8 cellular contexts compared by ENCODE assay signal in the genomic region with DNA sequence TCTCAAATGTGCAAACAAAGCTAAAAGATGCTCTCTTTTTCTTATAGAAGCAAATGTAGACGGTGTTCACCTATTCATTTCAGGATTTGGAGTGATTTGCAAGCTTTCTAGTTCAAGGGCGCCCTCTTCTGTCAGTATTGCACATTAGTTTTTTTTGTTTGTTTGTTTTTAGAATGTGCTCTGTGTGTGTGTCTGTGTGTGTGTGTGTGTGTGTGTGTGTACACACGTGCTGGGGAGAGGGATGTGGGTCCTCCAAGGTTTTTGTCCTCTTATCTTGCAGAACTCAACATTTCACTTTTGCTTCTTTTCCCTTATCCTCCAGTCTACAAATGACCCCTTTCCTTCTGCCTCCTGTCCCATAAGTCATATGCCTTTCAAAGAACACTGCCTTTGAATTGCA. TPM values are rescaled to one million over a fixed set of nuclear protein-coding genes. Genes with fewer than 3 reads are reported as not detected.
DNase-seq lines count a peak whose midpoint lies in the region; ATAC-seq and TF ChIP-seq lines count a peak whose summit lies in the region.

No MANE protein-coding gene starts in this region.

- POLR2A ChIA-PET in T-cell (lab: Charles Lee): interaction anchor here (0.9 to 1.2 kb wide), 2 partner anchors 53 to 107 kb away, joined by 3 read pairs; no protein-coding TSS in a partner anchor

- H3K9me3 Mint-ChIP-seq in T-cell: no peaks in the 10 kb centered on the region

- peak; percentile 66 for DNase-seq in GM12864 (ENCODE audit: low read depth)
- peak; percentile 43 to 51 for DNase-seq in NCI-H1930 (lab: John Stamatoyannopoulos, UW)
- DNase-seq in T-cell: peak in 28 of 34 experiments; percentile 13 to 62 (median 38)
- DNase-seq in cardiac fibroblast (ENCODE audit: low read depth in 2 of 2): peak; percentile 92 to 93
- peak; percentile 21 for DNase-seq in kidney epithelial cell (ENCODE audit: low read depth)
- DNase-seq in stimulated activated CD8-positive, alpha-beta memory T cell treated with anti-CD3 and anti-CD28 coated beads, Interleukin-12 subunit alpha, Interleukin-12 subunit beta, amount 100 ng/mL, for 1 hour (ENCODE audit: low read depth): peak; percentile 25

- no peaks in the 10 kb centered on the region for H3K36me3 ChIP-seq in kidney epithelial cell (ENCODE audit: control insufficient read depth, insufficient read depth, low read length)

- H3K4me3 Mint-ChIP-seq in T-cell: no peak overlapping the region

- ATAC-seq in T-cell (replicated peaks in 1 of 4) (peak; percentile 62 to 73 (median 68)), GM21529 (IDR thresholded peaks at IDR 0.05; ENCODE audit: unreplicated experiment) (no peak)

- peaks cover 8 to 29% (median 8%) of the 10 kb centered on the region in 3 donors for H3K4me1 Mint-ChIP-seq in T-cell

- H3K27me3 ChIP-seq in kidney epithelial cell (ENCODE audit: control insufficient read depth, insufficient read depth, low read length): no peaks in the 10 kb centered on the region

- H3K27ac ChIP-seq in 22Rv1: no peak overlapping the region

- TF ChIP-seq CTCF in 22Rv1 (IDR thresholded peaks at IDR 0.05) (peak; percentile 87), GM12864 (IDR thresholded peaks at IDR 0.05; ENCODE audit: low read depth, low read length, missing control alignments) (peak; percentile 64), cardiac fibroblast (IDR thresholded peaks at IDR 0.05; ENCODE audit: low read depth, low read length) (peak; percentile 61), kidney epithelial cell (IDR thresholded peaks at IDR 0.05; ENCODE audit: insufficient read depth, low read length, poor library complexity, severe bottlenecking) (peak; percentile 61)

- peak overlapping the region; percentile 17 to 55 for H3K27ac Mint-ChIP-seq in T-cell

- H3K27me3 Mint-ChIP-seq in T-cell: no peaks in the 10 kb centered on the region

- peaks cover 36% of the 10 kb centered on the region for H3K36me3 Mint-ChIP-seq in T-cell

- CTCF ChIA-PET in T-cell (lab: Charles Lee): interaction anchor here (0.6 to 3.7 kb wide), 28 partner anchors 8 to 286 kb away, joined by 3 to 48 read pairs (median 5); partner anchors contain the start of genes TLR9 (in 1 of the 2) and TWF2 (in 1 of the 2)

- H3K4me3 ChIP-seq in GM12864 (ENCODE audit: low read depth, low read length) (no peak overlapping the region), cardiac fibroblast (replicated peaks in 1 of 2; ENCODE audit: low read depth in 2 of 2, low read length in 2 of 2) (no peak overlapping the region), kidney epithelial cell (ENCODE audit: low read depth, low read length) (no peak overlapping the region)

RNA-seq across cellular contexts. Expression of gene DNAH1, which starts 23.5 kb away (rescaled TPM):
- total RNA-seq in T-cell: 10 to 100 TPM; 41.5 to 72.0 (median 44.2) TPM
- total RNA-seq in kidney epithelial cell: 0.96 and 2.9 TPM in 2 replicates

RNA-seq across cellular contexts. Expression of gene GLYCTK, which starts 52.0 kb away (rescaled TPM):
- total RNA-seq in T-cell (10 to 100 TPM; 36.7 to 42.5 (median 37.5) TPM), kidney epithelial cell (13.2 and 13.5 TPM in 2 replicates)

Comparison
In these comparisons a context has a peak if more than half of its experiments do, and no peak if none do; other contexts are left out.
1. DNase-seq: peak in every context shown above with its lines; median percentile 92 in cardiac fibroblast; 66 in GM12864; 47 in NCI-H1930; 38 in T-cell; 25 in stimulated activated CD8-positive, alpha-beta memory T cell treated with anti-CD3 and anti-CD28 coated beads, Interleukin-12 subunit alpha, Interleukin-12 subunit beta, amount 100 ng/mL, for 1 hour; 21 in kidney epithelial cell.
2. RNA of gene DNAH1, which starts 23.5 kb away (total RNA-seq): 41.5 to 72.0 TPM in T-cell; 0.96 to 2.9 TPM in kidney epithelial cell; every median in the first group is over 10 times any median in the second.
3. Peak in every context shown above with its lines, with median percentiles within 50 percentile points of each other: CTCF ChIP-seq.